In the genomic region with DNA sequence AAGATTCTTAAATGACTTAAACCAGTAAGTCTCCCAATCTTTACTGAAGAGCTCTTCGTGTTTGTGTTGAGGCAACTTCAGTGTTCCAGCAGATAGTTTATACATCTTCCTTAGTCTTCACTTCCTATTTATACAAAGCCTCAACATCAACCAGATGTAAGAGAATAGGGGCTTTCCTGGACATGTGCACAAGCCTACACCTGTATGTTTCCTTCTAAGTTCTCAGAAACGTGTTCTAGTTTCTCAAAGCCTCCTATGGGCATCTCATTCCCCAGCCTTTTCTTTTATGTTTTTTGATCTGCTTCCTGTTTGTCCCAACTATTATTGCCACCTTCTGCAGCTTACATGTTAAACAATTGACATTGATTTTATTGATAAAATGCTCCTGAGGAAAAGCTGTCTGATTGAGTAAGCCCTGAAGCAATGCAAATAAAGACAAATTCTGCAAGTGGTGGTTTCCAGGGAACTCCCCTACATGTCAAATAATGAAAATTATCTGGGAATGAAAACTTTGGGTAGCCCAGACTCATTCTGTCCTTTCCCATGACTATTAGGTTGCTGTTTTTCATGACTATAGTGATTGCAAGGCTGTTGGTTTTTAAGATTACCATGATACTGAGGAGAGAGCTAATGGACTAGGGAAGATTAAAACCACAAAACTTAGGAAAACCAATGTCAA, we compare ENCODE assay signal across 11 cellular contexts.
DNase-seq lines count a peak whose midpoint lies in the region; ATAC-seq and TF ChIP-seq lines count a peak whose summit lies in the region.
"Had no signal": no experiment of that assay in that cellular context is flagged by ENCODE, and none has a peak within 500 bp of the region (broad histone marks: within the 10 kb centered on the region; RNA-seq: fewer than 3 reads in every experiment).

No MANE protein-coding gene starts in this region.

- H3K4me3 Mint-ChIP-seq in activated CD4-positive, alpha-beta memory T cell treated with anti-CD3 and anti-CD28 coated beads for 36 hours = no peak overlapping the region
- H3K4me3 Mint-ChIP-seq: CD8-positive, alpha-beta T cell had no signal

- H3K27ac ChIP-seq in left ventricle myocardium inferior (replicated peaks) = no peak overlapping the region

- peak; percentile 61 for ATAC-seq in GM18499 (IDR thresholded peaks at IDR 0.05; ENCODE audit: insufficient read depth, unreplicated experiment)
- peak; percentile 72 for ATAC-seq in GM19395 (IDR thresholded peaks at IDR 0.05; ENCODE audit: unreplicated experiment)
- ATAC-seq in HG02885 (IDR thresholded peaks at IDR 0.05; ENCODE audit: poor library complexity, unreplicated experiment) = peak; percentile 70
- ATAC-seq: CD8-positive, alpha-beta T cell had no signal

- H3K9me3 Mint-ChIP-seq in activated CD4-positive, alpha-beta memory T cell treated with anti-CD3 and anti-CD28 coated beads for 36 hours = peaks cover 23% of the 10 kb centered on the region

- peaks cover 37% of the 10 kb centered on the region for H3K9me3 ChIP-seq in left ventricle myocardium inferior (replicated peaks)

- H3K4me3 ChIP-seq in left ventricle myocardium inferior = no peak overlapping the region

- CTCF ChIA-PET in activated CD4-positive, alpha-beta memory T cell treated with anti-CD3 and anti-CD28 coated beads for 36 hours (lab: Charles Lee) = interaction anchor here (1.1 to 2.0 kb wide), 5 partner anchors 98 to 729 kb away, joined by 3 to 4 read pairs (median 4); no protein-coding TSS in a partner anchor

- peak overlapping the region; percentile 5 for H3K27ac Mint-ChIP-seq in activated CD4-positive, alpha-beta memory T cell treated with anti-CD3 and anti-CD28 coated beads for 36 hours
- H3K27ac Mint-ChIP-seq: CD8-positive, alpha-beta T cell had no signal

- H3K36me3 ChIP-seq in left ventricle myocardium inferior = no peaks in the 10 kb centered on the region

- DNase-seq in activated CD4-positive, alpha-beta memory T cell treated with anti-CD3 and anti-CD28 coated beads for 36 hours = no peak
- DNase-seq in NCI-H1436 (lab: John Stamatoyannopoulos, UW) (no peak), Ammon's horn (ENCODE audit: low spot score) (no peak), CD1c-positive myeloid dendritic cell (ENCODE audit: extremely low spot score) (no peak), left ventricle myocardium inferior (no peak)
- DNase-seq: NCI-H524 treated with DMSO at 0.1 percent for 48 hours, SW 1271 had no signal

- peaks cover 33% of the 10 kb centered on the region for H3K4me1 Mint-ChIP-seq in activated CD4-positive, alpha-beta memory T cell treated with anti-CD3 and anti-CD28 coated beads for 36 hours (ENCODE audit: low read depth)

- POLR2A ChIA-PET in activated CD4-positive, alpha-beta memory T cell treated with anti-CD3 and anti-CD28 coated beads for 36 hours (lab: Charles Lee) = interaction anchor here (0.6 kb wide), 1 partner anchor 114 kb away, joined by 3 read pairs; no protein-coding TSS in a partner anchor

- no peaks in the 10 kb centered on the region for H3K27me3 ChIP-seq in left ventricle myocardium inferior (ENCODE audit: low read depth)

- no peak for TF ChIP-seq CTCF in left ventricle myocardium inferior (IDR thresholded peaks at IDR 0.05; ENCODE audit: borderline replicate concordance)

- H3K27me3 Mint-ChIP-seq in activated CD4-positive, alpha-beta memory T cell treated with anti-CD3 and anti-CD28 coated beads for 36 hours = no peaks in the 10 kb centered on the region

- H3K4me1 ChIP-seq in left ventricle myocardium inferior = no peaks in the 10 kb centered on the region

- H3K36me3 Mint-ChIP-seq in activated CD4-positive, alpha-beta memory T cell treated with anti-CD3 and anti-CD28 coated beads for 36 hours = peaks cover 17% of the 10 kb centered on the region
- H3K36me3 Mint-ChIP-seq: CD8-positive, alpha-beta T cell had no signal

- intact Hi-C loops in activated CD4-positive, alpha-beta memory T cell treated with anti-CD3 and anti-CD28 coated beads for 36 hours (cut with micrococcal nuclease) = loop anchor here (1.0 to 10.0 kb wide), 8 partner anchors 41 to 663 kb away; partner anchors contain the start of gene ACVR2A
- intact Hi-C loops in left ventricle myocardium inferior (cut with micrococcal nuclease) = no loop called here
